ENCODE assay signal across 1 cellular context in genomic region chr14:102731101-102731870, GRCh38.
TF ChIP-seq lines count a peak whose summit lies in the region.

No MANE protein-coding gene starts in this region.

TF ChIP-seq in HepG2, 621 proteins besides CTCF, POLR2A, EP300 and RAD21 (continued from another document):
- TF ChIP-seq ZBTB44 (CRISPR knock-in tag; IDR thresholded peaks at IDR 0.05), result no peak
